Comparison of ENCODE assay signal across 1 cellular context in genomic region chr13:102830646-102831045, GRCh38.
TF ChIP-seq lines count a peak whose summit lies in the region.

No MANE protein-coding gene starts in this region.

TF ChIP-seq in HepG2, 621 proteins besides CTCF, POLR2A, EP300 and RAD21 (continued from another document and continues in another):
- TF ChIP-seq UBTF (CRISPR knock-in tag; IDR thresholded peaks at IDR 0.05) (0 out of 2 replicates have a peak, but pooled peaks have one; percentile 19), PRDM10 (CRISPR knock-in tag; IDR thresholded peaks at IDR 0.05; ENCODE audit: low read depth) (0 out of 2 replicates have a peak, but pooled peaks have one; percentile 26), HBP1 (CRISPR knock-in tag; IDR thresholded peaks at IDR 0.05; ENCODE audit: low read depth) (no peak; the same call in 1 of the 2 replicates), NKX3-1 (CRISPR knock-in tag; IDR thresholded peaks at IDR 0.05) (0 out of 2 replicates have a peak, but pooled peaks have one; percentile 34), GFI1 (CRISPR knock-in tag; IDR thresholded peaks at IDR 0.05; ENCODE audit: borderline replicate concordance) (no peak), RORA (CRISPR knock-in tag; IDR thresholded peaks at IDR 0.05) (peak; percentile 32; the same call in 1 of the 2 replicates), XRCC5 (optimal IDR thresholded peaks at IDR 0.05; ENCODE audit: low read length) (peak; percentile 54), ZNF839 (CRISPR knock-in tag; IDR thresholded peaks at IDR 0.05; ENCODE audit: borderline replicate concordance) (no peak), SIN3B (IDR thresholded peaks at IDR 0.05; ENCODE audit: low read length) (no peak), MXD3 (CRISPR knock-in tag; IDR thresholded peaks at IDR 0.05) (no peak), ETV5 (CRISPR knock-in tag; IDR thresholded peaks at IDR 0.05; ENCODE audit: borderline replicate concordance) (peak; percentile 96), ZNF607 (CRISPR knock-in tag; IDR thresholded peaks at IDR 0.05; ENCODE audit: borderline replicate concordance) (no peak), ZNF775 (CRISPR knock-in tag; IDR thresholded peaks at IDR 0.05; ENCODE audit: borderline replicate concordance) (no peak), KMT2A (CRISPR knock-in tag; IDR thresholded peaks at IDR 0.05) (peak; percentile 69), ATF2 (CRISPR knock-in tag; IDR thresholded peaks at IDR 0.05) (no peak), ARID5B (CRISPR knock-in tag; IDR thresholded peaks at IDR 0.05) (peak; percentile 82), KLF11 (CRISPR knock-in tag; IDR thresholded peaks at IDR 0.05) (no peak), HOMEZ (CRISPR knock-in tag; IDR thresholded peaks at IDR 0.05; ENCODE audit: low read depth) (no peak), PREB (CRISPR knock-in tag; IDR thresholded peaks at IDR 0.05) (no peak), TEAD3 (CRISPR knock-in tag; optimal IDR thresholded peaks at IDR 0.05; ENCODE audit: borderline replicate concordance) (peak; percentile 67), DDIT3 (CRISPR knock-in tag; IDR thresholded peaks at IDR 0.05) (no peak), SYNCRIP (IDR thresholded peaks at IDR 0.05; ENCODE audit: insufficient read depth, low read depth, low read length) (no peak), ZBTB43 (CRISPR knock-in tag; conservative IDR thresholded peaks at IDR 0.05) (no peak), SAFB2 (CRISPR knock-in tag; IDR thresholded peaks at IDR 0.05; ENCODE audit: borderline replicate concordance, low read depth) (no peak), PHF21A (CRISPR knock-in tag; IDR thresholded peaks at IDR 0.05) (peak; percentile 78), ZNF232 (CRISPR knock-in tag; IDR thresholded peaks at IDR 0.05; ENCODE audit: borderline replicate concordance) (no peak), HMGA1 (CRISPR knock-in tag; conservative IDR thresholded peaks at IDR 0.05) (no peak), ZNF253 (CRISPR knock-in tag; IDR thresholded peaks at IDR 0.05; ENCODE audit: borderline replicate concordance) (no peak), TAF15 (IDR thresholded peaks at IDR 0.05; ENCODE audit: low read depth, low read length, poor library complexity, severe bottlenecking) (no peak), HIVEP1 (CRISPR knock-in tag; IDR thresholded peaks at IDR 0.05) (no peak), DR1 (CRISPR knock-in tag; IDR thresholded peaks at IDR 0.05) (no peak), HNF4A (CRISPR knock-in tag; IDR thresholded peaks at IDR 0.05) (peak; percentile 94), MEIS2 (CRISPR knock-in tag; IDR thresholded peaks at IDR 0.05) (0 out of 2 replicates have a peak, but pooled peaks have one; percentile 47), CEBPG (CRISPR knock-in tag; IDR thresholded peaks at IDR 0.05) (peak; percentile 83), HOXA7 (CRISPR knock-in tag; IDR thresholded peaks at IDR 0.05) (no peak), ZFX (CRISPR knock-in tag; IDR thresholded peaks at IDR 0.05; ENCODE audit: low read depth) (peak; percentile 70), ZNF280B (CRISPR knock-in tag; IDR thresholded peaks at IDR 0.05; ENCODE audit: borderline replicate concordance) (no peak), SNRNP70 (IDR thresholded peaks at IDR 0.05; ENCODE audit: low read depth, low read length) (no peak), NR2C2 (CRISPR knock-in tag; IDR thresholded peaks at IDR 0.05; ENCODE audit: borderline replicate concordance) (no peak), ZNF414 (CRISPR knock-in tag; IDR thresholded peaks at IDR 0.05) (no peak), ELF4 (CRISPR knock-in tag; IDR thresholded peaks at IDR 0.05; ENCODE audit: borderline replicate concordance) (0 out of 2 replicates have a peak, but pooled peaks have one; percentile 38)
